8 cellular contexts compared by ENCODE assay signal in genomic region chr17:75046583-75047289, GRCh38. TPM values are rescaled to one million over a fixed set of nuclear protein-coding genes. Genes with fewer than 3 reads are reported as not detected.
A peak's percentile ranks its signal among the peaks of the same experiment; 100 is the strongest.
DNase-seq lines count a peak whose midpoint lies in the region; TF ChIP-seq lines count a peak whose summit lies in the region.

ATP5PD (minus strand) TSS chr17:75046969; CDS start chr17:75042650, 4,319 bp downstream.
KCTD2 (plus strand) TSS chr17:75047225; CDS start chr17:75047251, 26 bp downstream.

- in situ Hi-C loops in HAP-1 (cut with MboI; ENCODE audit: low sequenced_read_pairs), result no loop called here

- H3K4me1 Mint-ChIP-seq in neural crest cell, result peaks cover 41% of the 10 kb centered on the region

- H3K27ac ChIP-seq in MM.1S (ENCODE audit: low read length) (peak within 1 kb of the TSS; percentile 68; the same call in 1 of the 2 replicates), stomach smooth muscle (ENCODE audit: low read length) (peak within 1 kb of the TSS; percentile 97)

- H4K20me1 ChIP-seq in MM.1S (ENCODE audit: insufficient read depth, low read length), result no peaks in the 10 kb centered on the region

- peaks cover 26% of the 10 kb centered on the region for H3K79me2 ChIP-seq in MM.1S (ENCODE audit: low read length)

- no peaks in the 10 kb centered on the region for H3K9me2 ChIP-seq in MM.1S (replicated peaks; ENCODE audit: insufficient read depth, low read length)

- TF ChIP-seq CTCF in MM.1S (IDR thresholded peaks at IDR 0.05; ENCODE audit: low read length) (no peak), fibroblast of villous mesenchyme (IDR thresholded peaks at IDR 0.05; ENCODE audit: insufficient read depth, low read depth, low read length) (no peak), neural crest cell (conservative IDR thresholded peaks at IDR 0.05) (no peak)

- H3K9ac ChIP-seq in ES-I3 (ENCODE audit: low read depth, low read length) (peak within 1 kb of the TSS; percentile 85), MM.1S (ENCODE audit: low read length) (peak within 1 kb of the TSS; percentile 94), stomach smooth muscle (ENCODE audit: low read length in 2 of 2) (peak within 1 kb of the TSS; percentile 88 to 97)

- peak within 1 kb of the TSS; percentile 94 for H2AFZ ChIP-seq in MM.1S (ENCODE audit: low read length)

- H3K4me3 ChIP-seq in HAP-1 (peak within 1 kb of the TSS; percentile 99), MM.1S (ENCODE audit: low read length) (peak within 1 kb of the TSS; percentile 99), fibroblast of villous mesenchyme (ENCODE audit: low read depth, low read length) (peak within 1 kb of the TSS; percentile 87), stomach smooth muscle (ENCODE audit: low read length in 2 of 2) (peak within 1 kb of the TSS; percentile 92 to 99)

- H3K27ac Mint-ChIP-seq in neural crest cell (ENCODE audit: unreplicated experiment), result peak within 1 kb of the TSS; percentile 97

- no peaks in the 10 kb centered on the region for H3K9me3 Mint-ChIP-seq in neural crest cell

- peak within 1 kb of the TSS; percentile 99 for H3K4me3 Mint-ChIP-seq in neural crest cell

- H3F3A ChIP-seq in MM.1S (ENCODE audit: insufficient read depth, low read length), result no peaks in the 10 kb centered on the region; the same call in 1 of the 2 replicates

- peak; percentile 92 to 97 for DNase-seq in HAP-1 (ENCODE audit: low spot score in 2 of 2)
- peak; percentile 96 for DNase-seq in MM.1S
- DNase-seq in SIG-M5 (lab: John Stamatoyannopoulos, UW), result peak; percentile 79
- DNase-seq in activated gamma-delta T cell treated with Interleukin-2 at 50 U/mL for 16 hours, result peak; percentile 94
- peak; percentile 98 for DNase-seq in fibroblast of villous mesenchyme (ENCODE audit: low read depth)
- peak; percentile 89 for DNase-seq in neural crest cell (ENCODE audit: low read depth, low spot score)

- H3K9me3 ChIP-seq in ES-I3 (ENCODE audit: control insufficient read depth, insufficient read depth, low read length) (no peaks in the 10 kb centered on the region), HAP-1 (no peaks in the 10 kb centered on the region), MM.1S (replicated peaks; ENCODE audit: insufficient read depth, low read length) (no peaks in the 10 kb centered on the region), stomach smooth muscle (ENCODE audit: control insufficient read depth in 2 of 2, low read length in 2 of 2) (no peaks in the 10 kb centered on the region)

- no peaks in the 10 kb centered on the region for H3K27me3 Mint-ChIP-seq in neural crest cell (ENCODE audit: low read depth)

- peak within 1 kb of the TSS; percentile 98 for H3K4me2 ChIP-seq in MM.1S (ENCODE audit: low read depth, low read length)

- H3K36me3 ChIP-seq in ES-I3 (ENCODE audit: insufficient read depth, low read length) (peaks cover 22% of the 10 kb centered on the region), HAP-1 (replicated peaks) (peaks cover 21% of the 10 kb centered on the region), MM.1S (replicated peaks; ENCODE audit: insufficient read depth, low read length) (no peaks in the 10 kb centered on the region), stomach smooth muscle (ENCODE audit: control insufficient read depth in 2 of 2, insufficient read depth in 2 of 2, low read length in 2 of 2) (peaks cover 7 to 12% of the 10 kb centered on the region in 2 donors)

- H3K36me3 Mint-ChIP-seq in neural crest cell (ENCODE audit: low read depth), result no peaks in the 10 kb centered on the region

- H3K4me1 ChIP-seq in ES-I3 (ENCODE audit: insufficient read depth, low read length), result peaks cover 12% of the 10 kb centered on the region
- peaks cover 22% of the 10 kb centered on the region for H3K4me1 ChIP-seq in HAP-1
- H3K4me1 ChIP-seq in MM.1S (ENCODE audit: low read length), result peaks cover 6% of the 10 kb centered on the region
- H3K4me1 ChIP-seq in stomach smooth muscle (ENCODE audit: control insufficient read depth, insufficient read depth, low read length), result peaks cover 12% of the 10 kb centered on the region

- no peaks in the 10 kb centered on the region for H3K27me3 ChIP-seq in HAP-1 (ENCODE audit: low read depth)
- H3K27me3 ChIP-seq in MM.1S (replicated peaks; ENCODE audit: insufficient read depth, low read length), result no peaks in the 10 kb centered on the region
- H3K27me3 ChIP-seq in stomach smooth muscle (ENCODE audit: control insufficient read depth in 1 of 2, insufficient read depth in 2 of 2, low read length in 2 of 2), result no peaks in the 10 kb centered on the region

RNA-seq across cellular contexts. Expression of gene ATP5PD, which starts in this region (rescaled TPM):
- total RNA-seq in fibroblast of villous mesenchyme, result 275 and 323 TPM in 2 replicates
- 198 and 208 TPM in 2 replicates for total RNA-seq in neural crest cell

RNA-seq across cellular contexts. Expression of gene KCTD2, which starts in this region (rescaled TPM):
- total RNA-seq in fibroblast of villous mesenchyme (16.4 and 22.5 TPM in 2 replicates), neural crest cell (35.2 and 37.8 TPM in 2 replicates)

Comparison
In these comparisons a context has a peak if more than half of its experiments do, and no peak if none do; other contexts are left out.
1. Peak in every context shown above with its lines: DNase-seq, H3K4me3 ChIP-seq and H3K27ac ChIP-seq.